9 cellular contexts compared by ENCODE assay signal in the genomic region with DNA sequence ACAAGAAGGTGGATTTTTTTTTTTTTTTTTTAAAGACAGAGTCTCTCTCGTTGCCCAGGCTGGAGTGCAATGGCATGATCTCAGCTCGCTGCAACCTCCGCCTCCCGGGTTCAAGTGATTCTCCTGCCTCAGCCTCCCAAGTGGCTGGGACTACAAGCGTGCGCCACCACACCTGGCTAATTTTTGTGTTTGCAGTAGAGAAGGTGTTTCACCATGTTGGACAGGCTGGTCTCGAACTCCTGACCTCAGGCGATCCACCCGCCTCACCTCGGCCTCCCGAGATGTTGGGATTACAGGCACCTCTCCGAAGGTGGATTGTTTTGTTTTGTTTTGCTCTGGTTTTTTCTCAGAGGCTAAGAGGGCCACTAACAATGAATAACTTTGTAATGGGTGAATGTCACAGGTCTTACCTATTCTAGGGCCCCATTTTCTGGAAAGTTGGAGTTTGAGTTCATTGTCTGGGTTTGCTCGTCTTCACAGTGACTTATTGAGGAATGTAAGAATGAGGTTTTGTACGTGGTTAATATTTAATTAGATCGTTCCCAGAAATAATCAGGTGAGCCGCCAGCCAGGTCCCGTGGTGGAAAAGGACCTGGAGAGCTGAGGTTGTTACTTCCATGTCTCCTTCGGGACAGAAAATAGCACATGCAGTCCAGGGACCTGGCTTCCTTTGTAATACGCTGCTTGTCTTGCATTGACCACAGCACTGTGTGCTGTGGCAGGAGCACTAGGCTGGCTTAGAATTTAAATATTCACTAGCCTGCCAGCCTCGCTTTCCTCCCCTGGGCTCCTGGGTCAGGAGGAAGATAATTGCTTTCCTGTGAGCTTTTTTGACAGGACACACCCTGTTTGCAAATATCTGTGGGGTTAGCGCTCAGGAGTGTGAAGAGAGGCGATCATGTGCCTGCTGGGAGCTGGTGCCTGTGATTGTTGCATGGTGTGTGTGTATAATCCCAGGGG. TPM values are rescaled to one million over a fixed set of nuclear protein-coding genes. Genes with fewer than 3 reads are reported as not detected.
DNase-seq lines count a peak whose midpoint lies in the region; ATAC-seq, FAIRE-seq and TF ChIP-seq lines count a peak whose summit lies in the region.
"Had no signal": no experiment of that assay in that cellular context is flagged by ENCODE, and none has a peak within 500 bp of the region (broad histone marks: within the 10 kb centered on the region; RNA-seq: fewer than 3 reads in every experiment).

No MANE protein-coding gene starts in this region.

- no peak overlapping the region for H3K27ac ChIP-seq in CD4-positive, CD25-positive, alpha-beta regulatory T cell (ENCODE audit: insufficient read depth, low read length, poor library complexity, severe bottlenecking)
- H3K27ac ChIP-seq in K562 (ENCODE audit: extremely low read depth, low read depth, low read length) = no peak overlapping the region
- no peak overlapping the region for H3K27ac ChIP-seq in ovary

- no peak for TF ChIP-seq RAD21 in K562 (CRISPR knock-in tag; conservative IDR thresholded peaks at IDR 0.05 in 1 of 2, IDR thresholded peaks at IDR 0.05 in 1 of 2)

- no peak overlapping the region for H3K9ac ChIP-seq in K562 (ENCODE audit: insufficient read depth in 1 of 2, low read depth in 2 of 2, low read length in 2 of 2)

- FAIRE-seq in K562 (lab: Jason Lieb, UNC) = no peak
- FAIRE-seq: islet of Langerhans had no signal

- peak overlapping the region; percentile 89 to 97 (median 96) for H3K4me3 Mint-ChIP-seq in CD4-positive, CD25-positive, alpha-beta regulatory T cell

- H3K4me2 ChIP-seq in K562 (ENCODE audit: insufficient read depth, low read length) = no peak overlapping the region; the same call in 1 of the 2 replicates

- no TSS peak for BruUV-seq in K562 (replicated peaks; lab: Mats Ljungman, UMichigan)

- peaks cover 19% of the 10 kb centered on the region for H4K20me1 ChIP-seq in K562 (replicated peaks; ENCODE audit: control insufficient read depth, insufficient read depth, low read length)

- H3K4me3 ChIP-seq in CD4-positive, CD25-positive, alpha-beta regulatory T cell (ENCODE audit: low read depth, low read length) = no peak overlapping the region
- H3K4me3 ChIP-seq in K562 = no peak overlapping the region
- H3K4me3 ChIP-seq in mucosa of descending colon = no peak overlapping the region
- no peak overlapping the region for H3K4me3 ChIP-seq in ovary

- H3K36me3 ChIP-seq in CD4-positive, CD25-positive, alpha-beta regulatory T cell (ENCODE audit: control insufficient read depth, insufficient read depth, low read length) = no peaks in the 10 kb centered on the region
- H3K36me3 ChIP-seq in K562 (ENCODE audit: control insufficient read depth, insufficient read depth, low read length) = peaks cover 2% of the 10 kb centered on the region; the same call in 2 of the 3 replicates
- H3K36me3 ChIP-seq in mucosa of descending colon (ENCODE audit: low read depth) = no peaks in the 10 kb centered on the region
- no peaks in the 10 kb centered on the region for H3K36me3 ChIP-seq in ovary

- POLR2A ChIA-PET in K562 (lab: Yijun Ruan, JAX) = interaction anchor here (0.6 to 1.2 kb wide), 4 partner anchors 10 to 134 kb away, joined by 3 to 5 read pairs (median 3); no protein-coding TSS in a partner anchor

- no peaks in the 10 kb centered on the region for H3K9me3 ChIP-seq in CD4-positive, CD25-positive, alpha-beta regulatory T cell (ENCODE audit: control insufficient read depth in 2 of 2, low read length in 2 of 2)
- H3K9me3 ChIP-seq in K562 (replicated peaks; ENCODE audit: control insufficient read depth, insufficient read depth, low read depth, low read length) (no peaks in the 10 kb centered on the region), mucosa of descending colon (no peaks in the 10 kb centered on the region), ovary (no peaks in the 10 kb centered on the region)

- H3K4me1 Mint-ChIP-seq in CD4-positive, CD25-positive, alpha-beta regulatory T cell = peaks cover 0 to 68% (median 30%) of the 10 kb centered on the region in 4 donors

- H3K27ac Mint-ChIP-seq in CD4-positive, CD25-positive, alpha-beta regulatory T cell = peak overlapping the region; percentile 77 to 98 (median 81)

- CTCF ChIA-PET in K562 (lab: Yijun Ruan, JAX; ENCODE audit: low intra/inter-chr PET ratio) = interaction anchor here (0.6 kb wide), 1 partner anchor 14 kb away, joined by 6 read pairs; no protein-coding TSS in a partner anchor

- no peaks in the 10 kb centered on the region for H3K9me1 ChIP-seq in K562 (ENCODE audit: control insufficient read depth, insufficient read depth, low read length)

- peaks cover 20% of the 10 kb centered on the region for H3K4me1 ChIP-seq in CD4-positive, CD25-positive, alpha-beta regulatory T cell (ENCODE audit: control insufficient read depth, insufficient read depth, low read length, poor library complexity, severe bottlenecking)
- H3K4me1 ChIP-seq in K562 (replicated peaks in 1 of 2; ENCODE audit: control insufficient read depth in 2 of 2, insufficient read depth in 2 of 2, low read length in 2 of 2) (peaks cover 21 to 33% of the 10 kb centered on the region in 2 experiments), mucosa of descending colon (ENCODE audit: low read depth) (peaks cover 52% of the 10 kb centered on the region), ovary (ENCODE audit: insufficient read depth) (no peaks in the 10 kb centered on the region)

- no peak overlapping the region for H2AFZ ChIP-seq in K562 (ENCODE audit: low read depth, low read length)

- intact Hi-C loops in K562 (cut with micrococcal nuclease) (no loop called here), mucosa of descending colon (cut with DNase I, micrococcal nuclease) (no loop called here), ovary (cut with DNase I) (no loop called here), sciatic nerve (cut with DNase I) (no loop called here)

- WGBS in K562 (ENCODE audit: insufficient coverage, low coverage, missing lambda C conversion rate) = 78% methylated on average over 22 of the region's 22 CpGs
- WGBS in ovary, 3 donors = 90 to 92% (median 91%) methylated on average over 22 of the region's 22 CpGs

- peaks cover 19% of the 10 kb centered on the region for H3K79me2 ChIP-seq in K562 (ENCODE audit: control insufficient read depth, insufficient read depth, low read length)

- DNase-seq in CD4-positive, CD25-positive, alpha-beta regulatory T cell = no peak
- DNase-seq in HuH-7 (ENCODE audit: low spot score) (peak; percentile 68), K562 (ENCODE audit: extremely low read depth in 1 of 4, low spot score in 3 of 4) (peak in 2 of 4 experiments; percentile 29 to 39), mucosa of descending colon (peak in 2 of 3 donors; percentile 56), occipital lobe (lab: John Stamatoyannopoulos, UW) (no peak), ovary (no peak), sciatic nerve (ENCODE audit: low spot score) (no peak)

- TF ChIP-seq EP300 in K562 (IDR thresholded peaks at IDR 0.05; ENCODE audit: low read length) (no peak), ovary (IDR thresholded peaks at IDR 0.05) (no peak)

- peaks cover 0 to 1% (median 0%) of the 10 kb centered on the region in 7 donors for H3K9me3 Mint-ChIP-seq in CD4-positive, CD25-positive, alpha-beta regulatory T cell

- TF ChIP-seq CTCF in K562 (IDR thresholded peaks at IDR 0.05 in 2 of 3, conservative IDR thresholded peaks at IDR 0.05 in 1 of 3; ENCODE audit: insufficient read depth in 2 of 3, low read depth in 1 of 3, low read length in 3 of 3) = no peak
- TF ChIP-seq CTCF in mucosa of descending colon (IDR thresholded peaks at IDR 0.05) = no peak
- TF ChIP-seq CTCF in ovary (IDR thresholded peaks at IDR 0.05) = no peak

- TF ChIP-seq POLR2A in K562 (conservative IDR thresholded peaks at IDR 0.05) (no peak), ovary (IDR thresholded peaks at IDR 0.05) (no peak)

- peaks cover 25% of the 10 kb centered on the region for H3K27me3 Mint-ChIP-seq in CD4-positive, CD25-positive, alpha-beta regulatory T cell

- H3K36me3 Mint-ChIP-seq in CD4-positive, CD25-positive, alpha-beta regulatory T cell = no peaks in the 10 kb centered on the region

- ATAC-seq in CD4-positive, CD25-positive, alpha-beta regulatory T cell (ENCODE audit: low read depth in 2 of 2) = no peak
- ATAC-seq in K562 = no peak
- ATAC-seq in mucosa of descending colon = peak; percentile 49
- ATAC-seq in HG03469 (IDR thresholded peaks at IDR 0.05; ENCODE audit: unreplicated experiment) = no peak
- no peak for ATAC-seq in sciatic nerve

- in situ Hi-C loops in K562 (cut with MboI) = no loop called here

- H3K27me3 ChIP-seq in CD4-positive, CD25-positive, alpha-beta regulatory T cell (ENCODE audit: control insufficient read depth, insufficient read depth, low read length) = no peaks in the 10 kb centered on the region
- H3K27me3 ChIP-seq in K562 (ENCODE audit: control insufficient read depth in 2 of 2, insufficient read depth in 2 of 2, low read length in 2 of 2) = no peaks in the 10 kb centered on the region
- no peaks in the 10 kb centered on the region for H3K27me3 ChIP-seq in ovary

RNA-seq across cellular contexts. Expression of a gene that starts 2.3 kb away (rescaled TPM):
- 56.0 TPM for total RNA-seq in CD4-positive, CD25-positive, alpha-beta regulatory T cell
- 1 to 10 TPM; 3.8 to 7.0 (median 4.7) TPM for polyA plus RNA-seq in CD4-positive, CD25-positive, alpha-beta regulatory T cell
- total RNA-seq in K562 (2011; cell fraction: chromatin; rRNA removed; ENCODE audit: low replicate concordance) = 70.1 and 194 TPM in 2 replicates
- 103 and 109 TPM in 2 replicates for total RNA-seq in K562 (2011; cell fraction: nucleolus; rRNA removed)
- 63.5 and 76.8 TPM in 2 replicates for total RNA-seq in K562 (2011; cell fraction: nucleoplasm; rRNA removed)
- total RNA-seq in K562 (2014; rRNA removed) = 29.2 and 30.4 TPM in 2 replicates
- 6.4 and 8.6 TPM in 2 replicates for total RNA-seq in K562 (2014; rRNA removed; fragmentation: Illumina TruSeq; extraction: Trizol)
- total RNA-seq in K562 (2015; rRNA removed; fragmentation: Illumina TruSeq; extraction: Trizol) = 12.0 and 13.2 TPM in 2 replicates
- 27.8 and 31.0 TPM in 2 replicates for total RNA-seq in K562 (2021)
- polyA plus RNA-seq in K562 (2011; rRNA removed) = 14.2 and 17.2 TPM in 2 replicates
- polyA plus RNA-seq in K562 (2011; cell fraction: cytosol; rRNA removed) = 8.8 and 22.2 TPM in 2 replicates
- 107 and 176 TPM in 2 replicates for polyA plus RNA-seq in K562 (2011; cell fraction: nucleus; rRNA removed)
- 15.6 and 30.3 TPM in 2 replicates for polyA plus RNA-seq in K562 (2012)
- 21.7 and 33.6 TPM in 2 replicates for polyA plus RNA-seq in K562 (2014; fragmentation: Illumina TruSeq; extraction: Trizol)
- under 1 TPM; 0.15 to 0.45 TPM for polyA plus RNA-seq in K562 (2014; fragmentation: Nextera tagmentation; extraction: Ambion mirVana)
- polyA plus RNA-seq in K562 (2014; rRNA removed) = 27.0 and 29.1 TPM in 2 replicates
- polyA minus RNA-seq in K562 (2011; rRNA and poly(A)+ RNA removed) = 5.7 and 11.0 TPM in 2 replicates
- polyA minus RNA-seq in K562 (2011; cell fraction: cytosol; rRNA and poly(A)+ RNA removed) = 6.4 and 7.5 TPM in 2 replicates
- polyA minus RNA-seq in K562 (2011; cell fraction: nucleus; rRNA and poly(A)+ RNA removed) = 23.3 and 26.9 TPM in 2 replicates
- total RNA-seq in mucosa of descending colon = 10 to 100 TPM; 37.8 to 76.5 (median 73.1) TPM
- 70.0 TPM for total RNA-seq in occipital lobe
- 10 to 100 TPM in 5 of 7 donors, 1 to 10 TPM in 2; 9.0 to 20.2 (median 10.4) TPM for total RNA-seq in ovary
- 10 to 100 TPM in 1 of 2 donors, 1 to 10 TPM in 1; 1.4 to 11.5 TPM for polyA plus RNA-seq in ovary
- total RNA-seq in sciatic nerve = 14.3 TPM

RNA-seq across cellular contexts. Expression of a gene that starts 58.3 kb away (rescaled TPM):
- total RNA-seq in CD4-positive, CD25-positive, alpha-beta regulatory T cell = 99.2 TPM
- polyA plus RNA-seq in CD4-positive, CD25-positive, alpha-beta regulatory T cell = 10 to 100 TPM; 19.0 to 23.4 (median 20.9) TPM
- 49.3 and 58.0 TPM in 2 replicates for total RNA-seq in K562 (2011; cell fraction: chromatin; rRNA removed; ENCODE audit: low replicate concordance)
- 33.2 and 33.4 TPM in 2 replicates for total RNA-seq in K562 (2011; cell fraction: nucleolus; rRNA removed)
- total RNA-seq in K562 (2011; cell fraction: nucleoplasm; rRNA removed) = 41.1 and 66.6 TPM in 2 replicates
- total RNA-seq in K562 (2014; rRNA removed) (27.9 and 34.1 TPM in 2 replicates), K562 (2014; rRNA removed; fragmentation: Illumina TruSeq; extraction: Trizol) (9.5 and 12.3 TPM in 2 replicates), K562 (2015; rRNA removed; fragmentation: Illumina TruSeq; extraction: Trizol) (18.1 and 18.5 TPM in 2 replicates), K562 (2021) (35.8 and 37.4 TPM in 2 replicates), mucosa of descending colon (100 to 1,000 TPM in 1 of 3 donors, 10 to 100 TPM in 2; 50.7 to 108 (median 81.8) TPM), occipital lobe (15.3 TPM), ovary (10 to 100 TPM; 11.1 to 44.3 (median 13.2) TPM), sciatic nerve (24.8 TPM)
- polyA plus RNA-seq in K562 (2011; rRNA removed) (13.8 TPM in 2 replicates), K562 (2014; fragmentation: Illumina TruSeq; extraction: Trizol) (17.9 and 24.0 TPM in 2 replicates), K562 (2014; fragmentation: Nextera tagmentation; extraction: Ambion mirVana) (under 1 TPM; 0.28 to 0.34 TPM), K562 (2014; rRNA removed) (24.7 and 33.3 TPM in 2 replicates), ovary (10 to 100 TPM in 1 of 2 donors, 1 to 10 TPM in 1; 9.5 to 12.1 TPM)
- polyA plus RNA-seq in K562 (2011; cell fraction: cytosol; rRNA removed) = 19.4 and 30.1 TPM in 2 replicates
- polyA plus RNA-seq in K562 (2011; cell fraction: nucleus; rRNA removed) = 22.7 and 30.0 TPM in 2 replicates
- 18.5 and 22.9 TPM in 2 replicates for polyA plus RNA-seq in K562 (2012)
- polyA minus RNA-seq in K562 (2011; rRNA and poly(A)+ RNA removed) = 12.2 and 15.1 TPM in 2 replicates
- 13.9 and 17.0 TPM in 2 replicates for polyA minus RNA-seq in K562 (2011; cell fraction: cytosol; rRNA and poly(A)+ RNA removed)
- polyA minus RNA-seq in K562 (2011; cell fraction: nucleus; rRNA and poly(A)+ RNA removed) = 11.8 and 13.6 TPM in 2 replicates

Comparison
In these comparisons a context has a peak if more than half of its experiments do, and no peak if none do; other contexts are left out.
1. DNase-seq: peak in HuH-7 (single experiment) and mucosa of descending colon (2 of 3); none in CD4-positive, CD25-positive, alpha-beta regulatory T cell (0 of 3), occipital lobe (single experiment), ovary (0 of 5) and sciatic nerve (single experiment).